2 cellular contexts compared by ENCODE assay signal in genomic region chr1:236361909-236362590, GRCh38.
TF ChIP-seq lines count a peak whose summit lies in the region.

No MANE protein-coding gene starts in this region.

TF ChIP-seq in GM23338, 12 proteins besides CTCF, POLR2A, EP300 and RAD21 (continued from another document):
- TF ChIP-seq, protein P1, sequence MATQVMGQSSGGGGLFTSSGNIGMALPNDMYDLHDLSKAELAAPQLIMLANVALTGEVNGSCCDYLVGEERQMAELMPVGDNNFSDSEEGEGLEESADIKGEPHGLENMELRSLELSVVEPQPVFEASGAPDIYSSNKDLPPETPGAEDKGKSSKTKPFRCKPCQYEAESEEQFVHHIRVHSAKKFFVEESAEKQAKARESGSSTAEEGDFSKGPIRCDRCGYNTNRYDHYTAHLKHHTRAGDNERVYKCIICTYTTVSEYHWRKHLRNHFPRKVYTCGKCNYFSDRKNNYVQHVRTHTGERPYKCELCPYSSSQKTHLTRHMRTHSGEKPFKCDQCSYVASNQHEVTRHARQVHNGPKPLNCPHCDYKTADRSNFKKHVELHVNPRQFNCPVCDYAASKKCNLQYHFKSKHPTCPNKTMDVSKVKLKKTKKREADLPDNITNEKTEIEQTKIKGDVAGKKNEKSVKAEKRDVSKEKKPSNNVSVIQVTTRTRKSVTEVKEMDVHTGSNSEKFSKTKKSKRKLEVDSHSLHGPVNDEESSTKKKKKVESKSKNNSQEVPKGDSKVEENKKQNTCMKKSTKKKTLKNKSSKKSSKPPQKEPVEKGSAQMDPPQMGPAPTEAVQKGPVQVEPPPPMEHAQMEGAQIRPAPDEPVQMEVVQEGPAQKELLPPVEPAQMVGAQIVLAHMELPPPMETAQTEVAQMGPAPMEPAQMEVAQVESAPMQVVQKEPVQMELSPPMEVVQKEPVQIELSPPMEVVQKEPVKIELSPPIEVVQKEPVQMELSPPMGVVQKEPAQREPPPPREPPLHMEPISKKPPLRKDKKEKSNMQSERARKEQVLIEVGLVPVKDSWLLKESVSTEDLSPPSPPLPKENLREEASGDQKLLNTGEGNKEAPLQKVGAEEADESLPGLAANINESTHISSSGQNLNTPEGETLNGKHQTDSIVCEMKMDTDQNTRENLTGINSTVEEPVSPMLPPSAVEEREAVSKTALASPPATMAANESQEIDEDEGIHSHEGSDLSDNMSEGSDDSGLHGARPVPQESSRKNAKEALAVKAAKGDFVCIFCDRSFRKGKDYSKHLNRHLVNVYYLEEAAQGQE (IDR thresholded peaks at IDR 0.05; ENCODE audit: unreplicated experiment), result no peak
- TF ChIP-seq JUNB (IDR thresholded peaks at IDR 0.05; ENCODE audit: unreplicated experiment) (no peak), NANOG (IDR thresholded peaks at IDR 0.05; ENCODE audit: borderline replicate concordance) (no peak), POLR2AphosphoS5 (IDR thresholded peaks at IDR 0.05; ENCODE audit: low read depth) (no peak), ZNF114 (CRISPR knock-in tag; IDR thresholded peaks at IDR 0.05) (no peak), STAT1 (IDR thresholded peaks at IDR 0.05; ENCODE audit: unreplicated experiment) (no peak), ZNF331 (CRISPR knock-in tag; IDR thresholded peaks at IDR 0.05; ENCODE audit: low read depth) (no peak), ETS1 (IDR thresholded peaks at IDR 0.05) (no peak), ZNF462 (CRISPR knock-in tag; IDR thresholded peaks at IDR 0.05) (no peak)

TF ChIP-seq in HEK293, 187 proteins besides CTCF, POLR2A, EP300 and RAD21 (continued from another document):
- TF ChIP-seq, protein P2, sequence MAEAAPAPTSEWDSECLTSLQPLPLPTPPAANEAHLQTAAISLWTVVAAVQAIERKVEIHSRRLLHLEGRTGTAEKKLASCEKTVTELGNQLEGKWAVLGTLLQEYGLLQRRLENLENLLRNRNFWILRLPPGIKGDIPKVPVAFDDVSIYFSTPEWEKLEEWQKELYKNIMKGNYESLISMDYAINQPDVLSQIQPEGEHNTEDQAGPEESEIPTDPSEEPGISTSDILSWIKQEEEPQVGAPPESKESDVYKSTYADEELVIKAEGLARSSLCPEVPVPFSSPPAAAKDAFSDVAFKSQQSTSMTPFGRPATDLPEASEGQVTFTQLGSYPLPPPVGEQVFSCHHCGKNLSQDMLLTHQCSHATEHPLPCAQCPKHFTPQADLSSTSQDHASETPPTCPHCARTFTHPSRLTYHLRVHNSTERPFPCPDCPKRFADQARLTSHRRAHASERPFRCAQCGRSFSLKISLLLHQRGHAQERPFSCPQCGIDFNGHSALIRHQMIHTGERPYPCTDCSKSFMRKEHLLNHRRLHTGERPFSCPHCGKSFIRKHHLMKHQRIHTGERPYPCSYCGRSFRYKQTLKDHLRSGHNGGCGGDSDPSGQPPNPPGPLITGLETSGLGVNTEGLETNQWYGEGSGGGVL (tag by site-specific recombination; IDR thresholded peaks at IDR 0.05), result no peak
- peak; percentile 23; the same call in 1 of the 2 replicates for TF ChIP-seq ZNF843 (tag by site-specific recombination; IDR thresholded peaks at IDR 0.05)
- TF ChIP-seq BCL6B (tag by site-specific recombination; IDR thresholded peaks at IDR 0.05), result peak; percentile 39; the same call in 1 of the 2 replicates
